24 cellular contexts compared by ENCODE assay signal in the genomic region with DNA sequence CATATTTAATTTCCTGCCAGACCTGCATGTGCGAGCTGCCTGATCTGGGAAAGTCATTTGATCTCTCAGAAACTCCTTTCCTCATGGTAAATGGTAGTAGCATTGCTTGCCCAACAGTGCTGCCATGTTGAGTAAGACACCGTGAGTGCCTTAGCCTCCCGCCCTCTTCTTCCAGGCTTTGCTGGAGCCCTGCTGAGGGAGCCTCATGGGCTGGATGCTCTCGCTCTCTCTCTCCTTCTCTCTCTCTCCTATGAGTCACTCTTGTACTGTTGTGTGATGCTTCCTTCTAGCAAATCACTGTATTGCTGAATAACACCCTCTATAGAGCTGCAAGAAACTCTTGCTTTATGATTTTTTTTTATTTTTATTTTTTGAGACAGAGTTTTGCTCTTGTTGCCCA.
DNase-seq lines count a peak whose midpoint lies in the region; ATAC-seq and TF ChIP-seq lines count a peak whose summit lies in the region.
"Had no signal": no experiment of that assay in that cellular context is flagged by ENCODE, and none has a peak within 500 bp of the region (broad histone marks: within the 10 kb centered on the region; RNA-seq: fewer than 3 reads in every experiment).

No MANE protein-coding gene starts in this region.

- H3K9me3 ChIP-seq in RWPE2 (ENCODE audit: severe bottlenecking) (no peaks in the 10 kb centered on the region), esophagus muscularis mucosa (no peaks in the 10 kb centered on the region)
- H3K9me3 ChIP-seq: BE2C, colonic mucosa, HAP-1, SJCRH30 had no signal

- H3K18ac ChIP-seq in mesendoderm (ENCODE audit: low read length): no peak overlapping the region

- H3K9ac ChIP-seq in mesendoderm (ENCODE audit: low read length): no peak overlapping the region

- H3K23ac ChIP-seq in mesendoderm (ENCODE audit: low read length): no peak overlapping the region

- TF ChIP-seq POLR2A in esophagus muscularis mucosa (IDR thresholded peaks at IDR 0.05; ENCODE audit: low read depth): no peak

- H3K4me2 ChIP-seq in mesendoderm (ENCODE audit: low read length): no peak overlapping the region

- H3K79me2 ChIP-seq in mesendoderm (ENCODE audit: control insufficient read depth, insufficient read depth, low read length): no peaks in the 10 kb centered on the region

- no peak overlapping the region for H4K8ac ChIP-seq in mesendoderm (ENCODE audit: low read depth, low read length)

- H4K5ac ChIP-seq in mesendoderm (ENCODE audit: low read length): no peak overlapping the region

- H3K4me3 ChIP-seq in RWPE2 (ENCODE audit: severe bottlenecking) (no peak overlapping the region), mesendoderm (ENCODE audit: low read length) (no peak overlapping the region), esophagus muscularis mucosa (no peak overlapping the region)
- H3K4me3 ChIP-seq: colonic mucosa, HAP-1, SJCRH30, tibial nerve had no signal

- no peak overlapping the region for H3K56ac ChIP-seq in mesendoderm (ENCODE audit: low read length)

- no peak for TF ChIP-seq EP300 in esophagus muscularis mucosa (IDR thresholded peaks at IDR 0.05)

- intact Hi-C loops in esophagus muscularis mucosa (cut with DNase I): no loop called here

- no peaks in the 10 kb centered on the region for H3K79me1 ChIP-seq in mesendoderm (ENCODE audit: low read length)

- DNase-seq in Daoy (ENCODE audit: low read depth) (peak; percentile 61), HK-2 (ENCODE audit: unreplicated experiment) (peak; percentile 2), RWPE2 (ENCODE audit: low spot score) (no peak), mesendoderm (peak; percentile 56), esophagus muscularis mucosa (ENCODE audit: extremely low spot score) (no peak), NCI-H2196 treated with DMSO at 0.1 percent for 48 hours (lab: John Stamatoyannopoulos, UW; ENCODE audit: unreplicated experiment) (no peak)
- DNase-seq: activated CD4-positive, alpha-beta memory T cell treated with anti-CD3 and anti-CD28 coated beads, Interleukin-2, amount 10 ng/mL, durations not matched to agents 7 days and 5 days; activated naive CD4-positive, alpha-beta T cell treated with anti-CD3 and anti-CD28 coated beads, Interleukin-2, amount 50 U/mL, for 16 hours; BE2C; colonic mucosa; COR-L47; hippocampal formation; kidney; NCI-H1105 treated with DMSO at 0.1 percent for 48 hours; NCI-H2107; NCI-H748 treated with DMSO at 0.1 percent for 48 hours; SJCRH30; stimulated activated naive CD8-positive, alpha-beta T cell treated with anti-CD3 and anti-CD28 coated beads, Interleukin-15, Interleukin-2, amounts not matched to agents 100 U/mL and 50 U/mL, for 24 hours had no signal

- no peak overlapping the region for H2AK5ac ChIP-seq in mesendoderm (ENCODE audit: low read length)

- ATAC-seq in RWPE2 (ENCODE audit: low read depth) (peak; percentile 50; the same call in 2 of the 3 replicates), GM21381 (IDR thresholded peaks at IDR 0.05; ENCODE audit: unreplicated experiment) (no peak), GM21360 (IDR thresholded peaks at IDR 0.05; ENCODE audit: unreplicated experiment) (no peak)
- ATAC-seq: natural killer cell treated with Interleukin-12 subunit alpha and Interleukin-12 subunit beta and Interleukin-15 and Interleukin-18, amount 100 ng/mL, for 72 hours; stimulated activated naive CD8-positive, alpha-beta T cell treated with anti-CD3 and anti-CD28 coated beads, Interleukin-15, Interleukin-2, amounts not matched to agents 100 U/mL and 50 U/mL, for 24 hours had no signal

- H3K27me3 ChIP-seq in RWPE2 (ENCODE audit: insufficient read depth, poor library complexity, severe bottlenecking): no peaks in the 10 kb centered on the region
- H3K27me3 ChIP-seq in mesendoderm (ENCODE audit: insufficient read depth, low read length, poor library complexity): no peaks in the 10 kb centered on the region
- H3K27me3 ChIP-seq in esophagus muscularis mucosa: peaks cover 0 to 24% (median 0%) of the 10 kb centered on the region in 4 donors
- H3K27me3 ChIP-seq: BE2C, colonic mucosa, SJCRH30, tibial nerve had no signal

- TF ChIP-seq CTCF in RWPE2 (IDR thresholded peaks at IDR 0.05; ENCODE audit: poor library complexity, severe bottlenecking): no peak
- TF ChIP-seq CTCF in esophagus muscularis mucosa (IDR thresholded peaks at IDR 0.05): no peak

- H3K27ac ChIP-seq in RWPE2 (ENCODE audit: poor library complexity, severe bottlenecking): no peak overlapping the region
- no peak overlapping the region for H3K27ac ChIP-seq in mesendoderm (ENCODE audit: low read depth, low read length)
- no peak overlapping the region for H3K27ac ChIP-seq in esophagus muscularis mucosa (replicated peaks in 1 of 4)
- H3K27ac ChIP-seq: colonic mucosa, HL-60, SJCRH30, tibial nerve had no signal

- no peak overlapping the region for H2BK120ac ChIP-seq in mesendoderm (ENCODE audit: low read depth, low read length)

- H3K4me1 ChIP-seq in RWPE2 (ENCODE audit: insufficient read depth, poor library complexity, severe bottlenecking): no peaks in the 10 kb centered on the region
- H3K4me1 ChIP-seq in mesendoderm (ENCODE audit: control insufficient read depth, low read depth, low read length): no peaks in the 10 kb centered on the region
- no peaks in the 10 kb centered on the region for H3K4me1 ChIP-seq in esophagus muscularis mucosa
- H3K4me1 ChIP-seq: BE2C, colonic mucosa, HAP-1, SJCRH30, tibial nerve had no signal

- no peak overlapping the region for H2BK5ac ChIP-seq in mesendoderm (ENCODE audit: low read length)

- WGBS in mesendoderm (ENCODE audit: extremely low coverage, insufficient coverage, low lambda C conversion rate): no CpG with 5 or more reads among the region's 4 CpGs
- 67% methylated on average over 4 of the region's 4 CpGs for WGBS in esophagus muscularis mucosa

- H3K36me3 ChIP-seq in RWPE2 (ENCODE audit: low read depth) (no peaks in the 10 kb centered on the region), mesendoderm (ENCODE audit: control insufficient read depth, insufficient read depth, low read length) (no peaks in the 10 kb centered on the region), esophagus muscularis mucosa (no peaks in the 10 kb centered on the region)
- H3K36me3 ChIP-seq: BE2C, colonic mucosa, HAP-1, SJCRH30, tibial nerve had no signal

- H3K4ac ChIP-seq in mesendoderm (ENCODE audit: low read depth, low read length): no peak overlapping the region

- no peak overlapping the region for H2BK15ac ChIP-seq in mesendoderm (replicated peaks; ENCODE audit: low read depth)

Comparison
In these comparisons a context has a peak if more than half of its experiments do, and no peak if none do; other contexts are left out.
1. DNase-seq: peak in Daoy (single experiment), HK-2 (single experiment) and mesendoderm (single experiment); none in RWPE2 (single experiment), esophagus muscularis mucosa (single experiment) and NCI-H2196 treated with DMSO at 0.1 percent for 48 hours (single experiment).